In genomic region chr22:50302041-50302541, GRCh38 we compare ENCODE assay signal across 10 cellular contexts. TPM values are rescaled to one million over a fixed set of nuclear protein-coding genes. Genes with fewer than 3 reads are reported as not detected.
DNase-seq lines count a peak whose midpoint lies in the region; ATAC-seq and TF ChIP-seq lines count a peak whose summit lies in the region.
"Had no signal": no experiment of that assay in that cellular context is flagged by ENCODE, and none has a peak within 500 bp of the region (broad histone marks: within the 10 kb centered on the region; RNA-seq: fewer than 3 reads in every experiment).

No MANE protein-coding gene starts in this region.

- H3K27ac ChIP-seq in RWPE2 (ENCODE audit: poor library complexity, severe bottlenecking) (peak overlapping the region; percentile 99), ovary (peak overlapping the region; percentile 37 to 91)

- 32 to 44% (median 34%) methylated on average over 8 to 9 of the region's 9 CpGs for WGBS in ovary, 3 donors

- DNase-seq in AG20443 (ENCODE audit: low spot score) (peak; percentile 48), RWPE2 (ENCODE audit: low spot score) (no peak), foreskin fibroblast (peak; percentile 62 to 81), ovary (peak in 1 of 5 donors; percentile 59), NCI-H82 treated with DMSO at 0.1 percent for 48 hours (lab: John Stamatoyannopoulos, UW; ENCODE audit: unreplicated experiment) (no peak), SHP77 (lab: John Stamatoyannopoulos, UW) (no peak)
- DNase-seq: activated CD8-positive, alpha-beta memory T cell treated with anti-CD3 and anti-CD28 coated beads, Interleukin-2, amount 50 U/mL, for 4 hours; effector memory CD4-positive, alpha-beta T cell had no signal

- TF ChIP-seq CTCF in RWPE2 (IDR thresholded peaks at IDR 0.05; ENCODE audit: poor library complexity, severe bottlenecking) (no peak), foreskin fibroblast (IDR thresholded peaks at IDR 0.05; ENCODE audit: low read depth, low read length) (no peak), ovary (IDR thresholded peaks at IDR 0.05) (no peak)

- H3K9me3 ChIP-seq in RWPE2 (ENCODE audit: severe bottlenecking): no peaks in the 10 kb centered on the region
- no peaks in the 10 kb centered on the region for H3K9me3 ChIP-seq in ovary

- peaks cover 50% of the 10 kb centered on the region for H3K4me1 ChIP-seq in RWPE2 (ENCODE audit: insufficient read depth, poor library complexity, severe bottlenecking)
- peaks cover 67% of the 10 kb centered on the region for H3K4me1 ChIP-seq in ovary (ENCODE audit: insufficient read depth)

- no peak for TF ChIP-seq EP300 in ovary (IDR thresholded peaks at IDR 0.05)

- H3K27me3 ChIP-seq in RWPE2 (ENCODE audit: insufficient read depth, poor library complexity, severe bottlenecking): no peaks in the 10 kb centered on the region
- no peaks in the 10 kb centered on the region for H3K27me3 ChIP-seq in ovary

- no peak overlapping the region for H3K4me3 ChIP-seq in RWPE2 (ENCODE audit: severe bottlenecking)
- no peak overlapping the region for H3K4me3 ChIP-seq in foreskin fibroblast (ENCODE audit: low read depth in 1 of 2, low read length in 2 of 2)
- no peak overlapping the region for H3K4me3 ChIP-seq in ovary

- ATAC-seq in RWPE2 (ENCODE audit: low read depth) (peak; percentile 13; the same call in 1 of the 3 replicates), HG03354 (IDR thresholded peaks at IDR 0.05; ENCODE audit: poor library complexity, severe bottlenecking, unreplicated experiment) (no peak), HG02678 (IDR thresholded peaks at IDR 0.05; ENCODE audit: unreplicated experiment) (no peak)

- no peak for TF ChIP-seq POLR2A in ovary (IDR thresholded peaks at IDR 0.05)

- intact Hi-C loops in ovary (cut with DNase I): no loop called here

- peaks cover 20% of the 10 kb centered on the region for H3K36me3 ChIP-seq in RWPE2 (ENCODE audit: low read depth)
- H3K36me3 ChIP-seq in ovary: no peaks in the 10 kb centered on the region

RNA-seq across cellular contexts. Expression of gene PLXNB2, which starts 5.4 kb away (rescaled TPM):
- 100 to 1,000 TPM; 121 to 274 (median 229) TPM for total RNA-seq in ovary
- 100 to 1,000 TPM in 1 of 2 donors, 10 to 100 TPM in 1; 26.5 to 135 TPM for polyA plus RNA-seq in ovary

RNA-seq across cellular contexts. Expression of gene DENND6B, which starts 24.7 kb away (rescaled TPM):
- 10 to 100 TPM in 2 of 7 donors, 1 to 10 TPM in 5; 2.6 to 17.3 (median 7.4) TPM for total RNA-seq in ovary
- 1 to 10 TPM in 1 of 2 donors, under 1 TPM in 1; 0.38 to 5.6 TPM for polyA plus RNA-seq in ovary

RNA-seq across cellular contexts. Expression of gene MAPK11, which starts 31.9 kb away (rescaled TPM):
- total RNA-seq in ovary: 10 to 100 TPM in 4 of 7 donors, 1 to 10 TPM in 3; 2.0 to 31.6 (median 12.0) TPM
- 10 to 100 TPM in 1 of 2 donors, under 1 TPM in 1; 0.92 to 13.0 TPM for polyA plus RNA-seq in ovary

RNA-seq across cellular contexts. Expression of gene MAPK12, which starts 40.6 kb away (rescaled TPM):
- total RNA-seq in ovary: 10 to 100 TPM in 6 of 7 donors, 1 to 10 TPM in 1; 7.9 to 35.3 (median 23.3) TPM
- polyA plus RNA-seq in ovary: 10 to 100 TPM in 1 of 2 donors, under 1 TPM in 1; 0.87 to 26.5 TPM

RNA-seq across cellular contexts. Expression of gene PPP6R2, which starts 41.0 kb away (rescaled TPM):
- 10 to 100 TPM; 30.1 to 52.9 (median 37.8) TPM for total RNA-seq in ovary
- 10 to 100 TPM in 1 of 2 donors, 1 to 10 TPM in 1; 8.2 to 33.4 TPM for polyA plus RNA-seq in ovary

Comparison
In these comparisons a context has a peak if more than half of its experiments do, and no peak if none do; other contexts are left out.
1. DNase-seq: peak in AG20443 (single experiment) and foreskin fibroblast (2 of 2); none in RWPE2 (single experiment), NCI-H82 treated with DMSO at 0.1 percent for 48 hours (single experiment) and SHP77 (0 of 2).